ENCODE assay signal across 3 cellular contexts in genomic region chr4:141075553-141075952, GRCh38.
TF ChIP-seq lines count a peak whose summit lies in the region.

No MANE protein-coding gene starts in this region.

TF ChIP-seq in HepG2, 621 proteins besides CTCF, POLR2A, EP300 and RAD21:
- TF ChIP-seq SATB2 (CRISPR knock-in tag; IDR thresholded peaks at IDR 0.05) = no peak
- 0 out of 4 replicates have a peak, but pooled peaks of 1 of the 2 experiments have one; percentile 2 for TF ChIP-seq MAFK (conservative IDR thresholded peaks at IDR 0.05 in 1 of 2, IDR thresholded peaks at IDR 0.05 in 1 of 2; ENCODE audit: low read length in 2 of 2)
- peak; percentile 63 for TF ChIP-seq NFE2L2 (IDR thresholded peaks at IDR 0.05; ENCODE audit: low read length)

TF ChIP-seq in IMR-90, 13 proteins besides CTCF, POLR2A, EP300 and RAD21:
- TF ChIP-seq ELK1 (IDR thresholded peaks at IDR 0.05; ENCODE audit: borderline replicate concordance, low read depth, low read length) = no peak
- TF ChIP-seq SMC3 (IDR thresholded peaks at IDR 0.05; ENCODE audit: low read depth, low read length) = no peak
- peak; percentile 86 for TF ChIP-seq NFE2L2 (IDR thresholded peaks at IDR 0.05; ENCODE audit: low read depth, low read length)

TF ChIP-seq in K562, 482 proteins besides CTCF, POLR2A, EP300 and RAD21:
- no peak for TF ChIP-seq HNRNPL (IDR thresholded peaks at IDR 0.05; ENCODE audit: low read depth, low read length)
- TF ChIP-seq ZNF316 (IDR thresholded peaks at IDR 0.05) = 0 out of 2 replicates have a peak, but pooled peaks have one; percentile 12
- peak; percentile 18; the same call in 1 of the 2 replicates for TF ChIP-seq MAFG (tag; conservative IDR thresholded peaks at IDR 0.05)
TF ChIP-seq in K562: peak in this region for 2.
